ENCODE assay signal across 1 cellular context in the genomic region with DNA sequence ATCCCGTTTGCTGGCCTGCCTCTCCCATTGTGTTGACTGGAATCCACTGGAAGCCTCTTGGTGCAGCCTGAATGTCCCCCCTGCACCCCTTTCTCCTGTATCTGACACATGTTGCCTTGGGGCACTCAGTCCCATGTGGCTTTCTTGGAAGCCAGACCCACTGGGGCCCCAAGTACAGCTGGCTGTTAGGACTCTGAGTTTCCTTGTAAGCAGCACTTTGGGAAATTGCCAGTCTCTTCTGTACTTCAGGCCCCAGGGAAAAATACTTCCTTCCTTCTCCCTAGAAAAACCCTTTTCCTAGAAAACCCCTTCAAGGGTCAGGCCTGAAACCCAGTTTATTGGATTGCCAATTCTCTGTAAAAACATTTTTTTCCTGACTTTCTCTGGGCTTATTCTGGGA.
TF ChIP-seq lines count a peak whose summit lies in the region.

No MANE protein-coding gene starts in this region.

TF ChIP-seq in GM23338, 12 proteins besides CTCF, POLR2A, EP300 and RAD21 (continued from another document):
- TF ChIP-seq, protein P1, sequence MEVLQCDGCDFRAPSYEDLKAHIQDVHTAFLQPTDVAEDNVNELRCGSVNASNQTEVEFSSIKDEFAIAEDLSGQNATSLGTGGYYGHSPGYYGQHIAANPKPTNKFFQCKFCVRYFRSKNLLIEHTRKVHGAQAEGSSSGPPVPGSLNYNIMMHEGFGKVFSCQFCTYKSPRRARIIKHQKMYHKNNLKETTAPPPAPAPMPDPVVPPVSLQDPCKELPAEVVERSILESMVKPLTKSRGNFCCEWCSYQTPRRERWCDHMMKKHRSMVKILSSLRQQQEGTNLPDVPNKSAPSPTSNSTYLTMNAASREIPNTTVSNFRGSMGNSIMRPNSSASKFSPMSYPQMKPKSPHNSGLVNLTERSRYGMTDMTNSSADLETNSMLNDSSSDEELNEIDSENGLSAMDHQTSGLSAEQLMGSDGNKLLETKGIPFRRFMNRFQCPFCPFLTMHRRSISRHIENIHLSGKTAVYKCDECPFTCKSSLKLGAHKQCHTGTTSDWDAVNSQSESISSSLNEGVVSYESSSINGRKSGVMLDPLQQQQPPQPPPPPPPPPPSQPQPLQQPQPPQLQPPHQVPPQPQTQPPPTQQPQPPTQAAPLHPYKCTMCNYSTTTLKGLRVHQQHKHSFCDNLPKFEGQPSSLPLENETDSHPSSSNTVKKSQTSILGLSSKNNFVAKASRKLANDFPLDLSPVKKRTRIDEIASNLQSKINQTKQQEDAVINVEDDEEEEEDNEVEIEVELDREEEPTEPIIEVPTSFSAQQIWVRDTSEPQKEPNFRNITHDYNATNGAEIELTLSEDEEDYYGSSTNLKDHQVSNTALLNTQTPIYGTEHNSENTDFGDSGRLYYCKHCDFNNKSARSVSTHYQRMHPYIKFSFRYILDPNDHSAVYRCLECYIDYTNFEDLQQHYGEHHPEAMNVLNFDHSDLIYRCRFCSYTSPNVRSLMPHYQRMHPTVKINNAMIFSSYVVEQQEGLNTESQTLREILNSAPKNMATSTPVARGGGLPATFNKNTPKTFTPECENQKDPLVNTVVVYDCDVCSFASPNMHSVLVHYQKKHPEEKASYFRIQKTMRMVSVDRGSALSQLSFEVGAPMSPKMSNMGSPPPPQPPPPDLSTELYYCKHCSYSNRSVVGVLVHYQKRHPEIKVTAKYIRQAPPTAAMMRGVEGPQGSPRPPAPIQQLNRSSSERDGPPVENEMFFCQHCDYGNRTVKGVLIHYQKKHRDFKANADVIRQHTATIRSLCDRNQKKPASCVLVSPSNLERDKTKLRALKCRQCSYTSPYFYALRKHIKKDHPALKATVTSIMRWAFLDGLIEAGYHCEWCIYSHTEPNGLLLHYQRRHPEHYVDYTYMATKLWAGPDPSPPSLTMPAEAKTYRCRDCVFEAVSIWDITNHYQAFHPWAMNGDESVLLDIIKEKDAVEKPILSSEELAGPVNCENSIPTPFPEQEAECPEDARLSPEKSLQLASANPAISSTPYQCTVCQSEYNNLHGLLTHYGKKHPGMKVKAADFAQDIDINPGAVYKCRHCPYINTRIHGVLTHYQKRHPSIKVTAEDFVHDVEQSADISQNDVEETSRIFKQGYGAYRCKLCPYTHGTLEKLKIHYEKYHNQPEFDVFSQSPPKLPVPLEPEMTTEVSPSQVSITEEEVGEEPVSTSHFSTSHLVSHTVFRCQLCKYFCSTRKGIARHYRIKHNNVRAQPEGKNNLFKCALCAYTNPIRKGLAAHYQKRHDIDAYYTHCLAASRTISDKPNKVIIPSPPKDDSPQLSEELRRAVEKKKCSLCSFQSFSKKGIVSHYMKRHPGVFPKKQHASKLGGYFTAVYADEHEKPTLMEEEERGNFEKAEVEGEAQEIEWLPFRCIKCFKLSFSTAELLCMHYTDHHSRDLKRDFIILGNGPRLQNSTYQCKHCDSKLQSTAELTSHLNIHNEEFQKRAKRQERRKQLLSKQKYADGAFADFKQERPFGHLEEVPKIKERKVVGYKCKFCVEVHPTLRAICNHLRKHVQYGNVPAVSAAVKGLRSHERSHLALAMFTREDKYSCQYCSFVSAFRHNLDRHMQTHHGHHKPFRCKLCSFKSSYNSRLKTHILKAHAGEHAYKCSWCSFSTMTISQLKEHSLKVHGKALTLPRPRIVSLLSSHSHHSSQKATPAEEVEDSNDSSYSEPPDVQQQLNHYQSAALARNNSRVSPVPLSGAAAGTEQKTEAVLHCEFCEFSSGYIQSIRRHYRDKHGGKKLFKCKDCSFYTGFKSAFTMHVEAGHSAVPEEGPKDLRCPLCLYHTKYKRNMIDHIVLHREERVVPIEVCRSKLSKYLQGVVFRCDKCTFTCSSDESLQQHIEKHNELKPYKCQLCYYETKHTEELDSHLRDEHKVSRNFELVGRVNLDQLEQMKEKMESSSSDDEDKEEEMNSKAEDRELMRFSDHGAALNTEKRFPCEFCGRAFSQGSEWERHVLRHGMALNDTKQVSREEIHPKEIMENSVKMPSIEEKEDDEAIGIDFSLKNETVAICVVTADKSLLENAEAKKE (CRISPR knock-in tag; IDR thresholded peaks at IDR 0.05), result no peak
- no peak for TF ChIP-seq NANOG (IDR thresholded peaks at IDR 0.05; ENCODE audit: borderline replicate concordance)
- no peak for TF ChIP-seq ZNF331 (CRISPR knock-in tag; IDR thresholded peaks at IDR 0.05; ENCODE audit: low read depth)
- TF ChIP-seq, protein P2, sequence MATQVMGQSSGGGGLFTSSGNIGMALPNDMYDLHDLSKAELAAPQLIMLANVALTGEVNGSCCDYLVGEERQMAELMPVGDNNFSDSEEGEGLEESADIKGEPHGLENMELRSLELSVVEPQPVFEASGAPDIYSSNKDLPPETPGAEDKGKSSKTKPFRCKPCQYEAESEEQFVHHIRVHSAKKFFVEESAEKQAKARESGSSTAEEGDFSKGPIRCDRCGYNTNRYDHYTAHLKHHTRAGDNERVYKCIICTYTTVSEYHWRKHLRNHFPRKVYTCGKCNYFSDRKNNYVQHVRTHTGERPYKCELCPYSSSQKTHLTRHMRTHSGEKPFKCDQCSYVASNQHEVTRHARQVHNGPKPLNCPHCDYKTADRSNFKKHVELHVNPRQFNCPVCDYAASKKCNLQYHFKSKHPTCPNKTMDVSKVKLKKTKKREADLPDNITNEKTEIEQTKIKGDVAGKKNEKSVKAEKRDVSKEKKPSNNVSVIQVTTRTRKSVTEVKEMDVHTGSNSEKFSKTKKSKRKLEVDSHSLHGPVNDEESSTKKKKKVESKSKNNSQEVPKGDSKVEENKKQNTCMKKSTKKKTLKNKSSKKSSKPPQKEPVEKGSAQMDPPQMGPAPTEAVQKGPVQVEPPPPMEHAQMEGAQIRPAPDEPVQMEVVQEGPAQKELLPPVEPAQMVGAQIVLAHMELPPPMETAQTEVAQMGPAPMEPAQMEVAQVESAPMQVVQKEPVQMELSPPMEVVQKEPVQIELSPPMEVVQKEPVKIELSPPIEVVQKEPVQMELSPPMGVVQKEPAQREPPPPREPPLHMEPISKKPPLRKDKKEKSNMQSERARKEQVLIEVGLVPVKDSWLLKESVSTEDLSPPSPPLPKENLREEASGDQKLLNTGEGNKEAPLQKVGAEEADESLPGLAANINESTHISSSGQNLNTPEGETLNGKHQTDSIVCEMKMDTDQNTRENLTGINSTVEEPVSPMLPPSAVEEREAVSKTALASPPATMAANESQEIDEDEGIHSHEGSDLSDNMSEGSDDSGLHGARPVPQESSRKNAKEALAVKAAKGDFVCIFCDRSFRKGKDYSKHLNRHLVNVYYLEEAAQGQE (IDR thresholded peaks at IDR 0.05; ENCODE audit: unreplicated experiment), result no peak
- TF ChIP-seq CREB1 (CRISPR knock-in tag; IDR thresholded peaks at IDR 0.05; ENCODE audit: low read depth), result no peak
- TF ChIP-seq POLR2AphosphoS5 (IDR thresholded peaks at IDR 0.05; ENCODE audit: low read depth), result no peak
- TF ChIP-seq EZH2phosphoT487 (IDR thresholded peaks at IDR 0.05; ENCODE audit: unreplicated experiment), result no peak
- no peak for TF ChIP-seq ZNF114 (CRISPR knock-in tag; IDR thresholded peaks at IDR 0.05)
TF ChIP-seq in GM23338: peak in this region for 0.
